ENCODE assay signal across 29 cellular contexts in genomic region chrX:43493751-43494150, GRCh38.
"Had no signal": no experiment of that assay in that cellular context is flagged by ENCODE, and none has a peak within 500 bp of the region (broad histone marks: within the 10 kb centered on the region; RNA-seq: fewer than 3 reads in every experiment).

No MANE protein-coding gene starts in this region.

- H3K4me3 ChIP-seq: coronary artery, dorsolateral prefrontal cortex, lower lobe of right lung, pancreas, prostate gland, sigmoid colon, thoracic aorta had no signal

- H3K4me3 Mint-ChIP-seq: activated CD4-positive, alpha-beta T cell treated with anti-CD3 and anti-CD28 coated beads for 36 hours; activated naive CD8-positive, alpha-beta T cell; activated T-cell treated with anti-CD3 and anti-CD28 coated beads, Interleukin-2, amount 50 U/mL, for 72 hours; brain; effector memory CD8-positive, alpha-beta T cell; naive thymus-derived CD8-positive, alpha-beta T cell; neural crest cell; stimulated activated effector memory CD8-positive, alpha-beta T cell treated with anti-CD3 and anti-CD28 coated beads, Interleukin-12 subunit alpha, Interleukin-12 subunit beta, amount 100 ng/mL, for 72 hours; stimulated activated naive CD8-positive, alpha-beta T cell treated with anti-CD3 and anti-CD28 coated beads, Interleukin-15, Interleukin-2, amounts not matched to agents 100 ng/mL and 50 ng/mL, for 24 hours; T-helper 2 cell treated with Interferon-gamma antibody and Interleukin-4, amounts not matched to agents 5 μg/mL and 100 μg/mL, for 36 hours had no signal

- H3K27me3 ChIP-seq: foreskin keratinocyte, sigmoid colon had no signal

- DNase-seq: activated CD4-positive, alpha-beta T cell treated with anti-CD3 and anti-CD28 coated beads for 36 hours; activated CD4-positive, CD25-positive, alpha-beta regulatory T cell; activated naive CD4-positive, alpha-beta T cell; activated T-cell treated with anti-CD3 and anti-CD28 coated beads for 4 hours; activated T-cell treated with anti-CD3 and anti-CD28 coated beads, Interleukin-2, amount 50 U/mL, for 72 hours; anterior cingulate cortex; dorsolateral prefrontal cortex; effector memory CD8-positive, alpha-beta T cell; foreskin keratinocyte; kidney glomerular epithelial cell; lower lobe of right lung; mesenchymal stem cell; naive thymus-derived CD8-positive, alpha-beta T cell; nucleus accumbens; sigmoid colon; small intestine; stimulated activated CD4-positive, alpha-beta T cell treated with anti-CD3 and anti-CD28 coated beads, Interleukin-4, amount 100 ng/mL, for 24 hours; trophoblast cell had no signal

- H3K36me3 Mint-ChIP-seq: activated naive CD8-positive, alpha-beta T cell; brain; naive thymus-derived CD8-positive, alpha-beta T cell; stimulated activated effector memory CD8-positive, alpha-beta T cell treated with anti-CD3 and anti-CD28 coated beads, Interleukin-12 subunit alpha, Interleukin-12 subunit beta, amount 100 ng/mL, for 72 hours had no signal

- H3K9me3 Mint-ChIP-seq: effector memory CD8-positive, alpha-beta T cell; stimulated activated effector memory CD8-positive, alpha-beta T cell treated with anti-CD3 and anti-CD28 coated beads, Interleukin-12 subunit alpha, Interleukin-12 subunit beta, amount 100 ng/mL, for 72 hours; T-helper 2 cell treated with Interferon-gamma antibody and Interleukin-4, amounts not matched to agents 5 μg/mL and 100 μg/mL, for 36 hours had no signal

- H3K4me1 ChIP-seq: foreskin keratinocyte, lower lobe of right lung, pancreas, prostate gland, sigmoid colon had no signal

- H3K27ac Mint-ChIP-seq: activated CD4-positive, alpha-beta T cell treated with anti-CD3 and anti-CD28 coated beads for 36 hours; activated naive CD8-positive, alpha-beta T cell; activated T-cell treated with anti-CD3 and anti-CD28 coated beads, Interleukin-2, amount 50 U/mL, for 72 hours; brain; effector memory CD8-positive, alpha-beta T cell; naive thymus-derived CD8-positive, alpha-beta T cell; stimulated activated effector memory CD8-positive, alpha-beta T cell treated with anti-CD3 and anti-CD28 coated beads, Interleukin-12 subunit alpha, Interleukin-12 subunit beta, amount 100 ng/mL, for 72 hours; stimulated activated naive CD8-positive, alpha-beta T cell treated with anti-CD3 and anti-CD28 coated beads, Interleukin-15, Interleukin-2, amounts not matched to agents 100 ng/mL and 50 ng/mL, for 24 hours; T-helper 2 cell treated with Interferon-gamma antibody and Interleukin-4, amounts not matched to agents 5 μg/mL and 100 μg/mL, for 36 hours had no signal

- H3K4me1 Mint-ChIP-seq: activated CD4-positive, alpha-beta T cell treated with anti-CD3 and anti-CD28 coated beads for 36 hours; brain; naive thymus-derived CD8-positive, alpha-beta T cell; neural crest cell; stimulated activated effector memory CD8-positive, alpha-beta T cell treated with anti-CD3 and anti-CD28 coated beads, Interleukin-12 subunit alpha, Interleukin-12 subunit beta, amount 100 ng/mL, for 72 hours had no signal

- H3K27me3 Mint-ChIP-seq: activated CD4-positive, alpha-beta T cell treated with anti-CD3 and anti-CD28 coated beads for 36 hours; activated naive CD8-positive, alpha-beta T cell; effector memory CD8-positive, alpha-beta T cell; stimulated activated naive CD8-positive, alpha-beta T cell treated with anti-CD3 and anti-CD28 coated beads, Interleukin-15, Interleukin-2, amounts not matched to agents 100 ng/mL and 50 ng/mL, for 24 hours had no signal

- H3K9me3 ChIP-seq: lower lobe of right lung, pancreas, prostate gland, sigmoid colon, thoracic aorta had no signal

- ATAC-seq: activated CD4-positive, alpha-beta T cell treated with anti-CD3 and anti-CD28 coated beads for 36 hours; activated T-cell treated with anti-CD3 and anti-CD28 coated beads, Interleukin-2, amount 50 U/mL, for 72 hours; effector memory CD8-positive, alpha-beta T cell; foreskin keratinocyte; left lobe of liver; lower lobe of right lung; naive thymus-derived CD8-positive, alpha-beta T cell; pancreas; stimulated activated effector memory CD8-positive, alpha-beta T cell treated with anti-CD3 and anti-CD28 coated beads, Interleukin-12 subunit alpha, Interleukin-12 subunit beta, amount 100 ng/mL, for 72 hours had no signal

- H3K27ac ChIP-seq: coronary artery, dorsolateral prefrontal cortex, foreskin keratinocyte, lower lobe of right lung, pancreas, prostate gland, sigmoid colon, thoracic aorta had no signal

- H3K36me3 ChIP-seq: lower lobe of right lung, pancreas, prostate gland, sigmoid colon, thoracic aorta had no signal
